35 cellular contexts compared by ENCODE assay signal in genomic region chr9:70888471-70888870, GRCh38.
"Had no signal": no experiment of that assay in that cellular context is flagged by ENCODE, and none has a peak within 500 bp of the region (broad histone marks: within the 10 kb centered on the region; RNA-seq: fewer than 3 reads in every experiment).

No MANE protein-coding gene starts in this region.

- H3K36me3 ChIP-seq: MG63 had no signal

- H3K4me3 ChIP-seq: MG63 had no signal

- H3K27me3 ChIP-seq: MG63 had no signal

- DNase-seq: Karpas-422, Kasumi-1, MG63, MM.1S, MV-4-11, NCI-H1048, NCI-H1092, NCI-H1092 treated with DMSO at 0.1 percent for 48 hours, NCI-H1105, NCI-H1105 treated with DMSO at 0.1 percent for 48 hours, NCI-H1417, NCI-H1417 treated with DMSO at 0.1 percent for 48 hours, NCI-H1436, NCI-H1436 treated with DMSO at 0.1 percent for 48 hours, NCI-H146, NCI-H1694, NCI-H1694 treated with DMSO at 0.1 percent for 48 hours, NCI-H187, NCI-H187 treated with DMSO at 0.1 percent for 48 hours, NCI-H1930, NCI-H2029, NCI-H2029 treated with DMSO at 0.1 percent for 48 hours, NCI-H2081, NCI-H2081 treated with DMSO at 0.1 percent for 48 hours, NCI-H2107, NCI-H2171, NCI-H2171 treated with DMSO at 0.1 percent for 48 hours, NCI-H2227 treated with DMSO at 0.1 percent for 48 hours, NCI-H226, NCI-H345, NCI-H446, NCI-H446 treated with DMSO at 0.1 percent for 48 hours, NCI-H510A, NCI-H510A treated with DMSO at 0.1 percent for 48 hours, NCI-H524 had no signal

- H3K9me3 ChIP-seq: MG63 had no signal
